6 cellular contexts compared by ENCODE assay signal in genomic region chr22:38372665-38373064, GRCh38. TPM values are rescaled to one million over a fixed set of nuclear protein-coding genes. Genes with fewer than 3 reads are reported as not detected.
DNase-seq lines count a peak whose midpoint lies in the region; ATAC-seq, FAIRE-seq and TF ChIP-seq lines count a peak whose summit lies in the region.
"Not testable (repeated sequence)": the region's sequence is repeated elsewhere in the genome, so short reads cannot be mapped to it uniquely, and the experiment has no call there.

No MANE protein-coding gene starts in this region.

- H3K4me1 Mint-ChIP-seq in activated B cell treated with CpG ODN at 0.5 μM for 24 hours (peaks cover 68% of the 10 kb centered on the region), natural killer cell (peaks cover 32 to 41% of the 10 kb centered on the region in 2 donors)
- H3K4me1 Mint-ChIP-seq in stimulated activated naive B cell treated with anti-CD40 and anti-IgM and Interleukin-4, amounts not matched to agents 10 μg/mL and 1 μg/mL and 100 μg/mL, for 72 hours: peaks cover 31 to 62% of the 10 kb centered on the region in 2 donors

- peak overlapping the region; percentile 15 for H3K4me3 Mint-ChIP-seq in activated B cell treated with CpG ODN at 0.5 μM for 24 hours
- H3K4me3 Mint-ChIP-seq in natural killer cell; stimulated activated naive B cell treated with anti-CD40 and anti-IgM and Interleukin-4, amounts not matched to agents 10 μg/mL and 1 μg/mL and 100 μg/mL, for 72 hours: not testable (repeated sequence)

- not testable (repeated sequence) for TF ChIP-seq RAD21 in K562 (CRISPR knock-in tag; conservative IDR thresholded peaks at IDR 0.05 in 1 of 2, IDR thresholded peaks at IDR 0.05 in 1 of 2); HepG2 (CRISPR knock-in tag; IDR thresholded peaks at IDR 0.05)

- H2AFZ ChIP-seq in K562 (ENCODE audit: low read depth, low read length); HepG2 (ENCODE audit: low read length): not testable (repeated sequence)

- FAIRE-seq in K562 (lab: Jason Lieb, UNC); HepG2 (lab: Jason Lieb, UNC): not testable (repeated sequence)

- not testable (repeated sequence) for H3K9me3 Mint-ChIP-seq in activated B cell treated with CpG ODN at 0.5 μM for 24 hours, natural killer cell
- peaks cover 8 to 16% of the 10 kb centered on the region in 2 donors for H3K9me3 Mint-ChIP-seq in stimulated activated naive B cell treated with anti-CD40 and anti-IgM and Interleukin-4, amounts not matched to agents 10 μg/mL and 1 μg/mL and 100 μg/mL, for 72 hours

- H3K27me3 Mint-ChIP-seq in activated B cell treated with CpG ODN at 0.5 μM for 24 hours; natural killer cell (ENCODE audit: low read depth in 2 of 2); stimulated activated naive B cell treated with anti-CD40 and anti-IgM and Interleukin-4, amounts not matched to agents 10 μg/mL and 1 μg/mL and 100 μg/mL, for 72 hours: not testable (repeated sequence)

- peaks cover 61% of the 10 kb centered on the region for H3K36me3 Mint-ChIP-seq in activated B cell treated with CpG ODN at 0.5 μM for 24 hours (ENCODE audit: low read depth)
- H3K36me3 Mint-ChIP-seq in natural killer cell: not testable (repeated sequence)
- H3K36me3 Mint-ChIP-seq in stimulated activated naive B cell treated with anti-CD40 and anti-IgM and Interleukin-4, amounts not matched to agents 10 μg/mL and 1 μg/mL and 100 μg/mL, for 72 hours: peaks cover 50 to 66% of the 10 kb centered on the region in 2 donors

- H3K4me1 ChIP-seq in HEK293 (ENCODE audit: control insufficient read depth, insufficient read depth, low read length); K562 (replicated peaks in 1 of 2; ENCODE audit: control insufficient read depth in 2 of 2, insufficient read depth in 2 of 2, low read length in 2 of 2); HepG2 (ENCODE audit: insufficient read depth, low read length): not testable (repeated sequence)

- H3K9me1 ChIP-seq in K562 (ENCODE audit: control insufficient read depth, insufficient read depth, low read length): not testable (repeated sequence)

- peak overlapping the region; percentile 94 for H3K27ac Mint-ChIP-seq in activated B cell treated with CpG ODN at 0.5 μM for 24 hours
- peak overlapping the region; percentile 94 to 98 for H3K27ac Mint-ChIP-seq in natural killer cell
- H3K27ac Mint-ChIP-seq in stimulated activated naive B cell treated with anti-CD40 and anti-IgM and Interleukin-4, amounts not matched to agents 10 μg/mL and 1 μg/mL and 100 μg/mL, for 72 hours: peak overlapping the region; percentile 93

- TF ChIP-seq EP300 in K562 (IDR thresholded peaks at IDR 0.05; ENCODE audit: low read length); HepG2 (IDR thresholded peaks at IDR 0.05; ENCODE audit: low read depth in 2 of 2, low read length in 2 of 2); HepG2 (CRISPR knock-in tag; IDR thresholded peaks at IDR 0.05; ENCODE audit: borderline replicate concordance): not testable (repeated sequence)

- CTCF ChIA-PET in HEK293 (lab: Yijun Ruan, JAX); activated B cell treated with CpG ODN at 0.5 μM for 24 hours (lab: Charles Lee); K562 (lab: Yijun Ruan, JAX; ENCODE audit: low intra/inter-chr PET ratio); HepG2 (lab: Yijun Ruan, JAX; ENCODE audit: low intra/inter-chr PET ratio, low total read pairs): not testable (repeated sequence)

- DNase-seq in activated B cell treated with CpG ODN at 0.5 μM for 24 hours; K562 (ENCODE audit: extremely low read depth in 1 of 4, low spot score in 3 of 4); HepG2 (ENCODE audit: low spot score); natural killer cell; stimulated activated naive B cell treated with anti-CD40 and anti-IgM and Interleukin-4, amounts not matched to agents 10 μg/mL and 1 μg/mL and 100 μg/mL, for 72 hours: not testable (repeated sequence)

- BruUV-seq in K562 (replicated peaks; lab: Mats Ljungman, UMichigan); HepG2 (replicated peaks; lab: Mats Ljungman, UMichigan): not testable (repeated sequence)

- H3K9me3 ChIP-seq in HEK293 (ENCODE audit: control insufficient read depth, insufficient read depth, low read depth, low read length); K562 (replicated peaks; ENCODE audit: control insufficient read depth, insufficient read depth, low read depth, low read length): not testable (repeated sequence)
- peaks cover 16% of the 10 kb centered on the region for H3K9me3 ChIP-seq in HepG2 (ENCODE audit: low read length)

- H3K4me2 ChIP-seq in K562 (ENCODE audit: insufficient read depth, low read length); HepG2 (ENCODE audit: low read depth, low read length): not testable (repeated sequence)

- peaks cover 0 to 20% of the 10 kb centered on the region in 2 experiments; a peak in 1 of 3 replicates for H3K36me3 ChIP-seq in HEK293 (ENCODE audit: control insufficient read depth in 2 of 2, insufficient read depth in 1 of 2, low read length in 2 of 2)
- not testable (repeated sequence) for H3K36me3 ChIP-seq in K562 (ENCODE audit: control insufficient read depth, insufficient read depth, low read length); HepG2 (replicated peaks in 1 of 2; ENCODE audit: control insufficient read depth in 1 of 2, insufficient read depth in 2 of 2, low read length in 2 of 2)

- H3K4me3 ChIP-seq in HEK293 (ENCODE audit: low read depth, low read length); K562; HepG2 (replicated peaks in 1 of 3; ENCODE audit: insufficient read depth in 1 of 3, low read depth in 2 of 3, low read length in 3 of 3): not testable (repeated sequence)

- H3K9ac ChIP-seq in K562 (ENCODE audit: insufficient read depth in 1 of 2, low read depth in 2 of 2, low read length in 2 of 2); HepG2 (ENCODE audit: insufficient read depth, low read depth, low read length): not testable (repeated sequence)

- not testable (repeated sequence) for H3K27ac ChIP-seq in HEK293 (ENCODE audit: extremely low read depth, low read depth, low read length); K562 (ENCODE audit: extremely low read depth, low read depth, low read length); HepG2 (ENCODE audit: extremely low read length, insufficient read depth, low read length)

- not testable (repeated sequence) for ATAC-seq in activated B cell treated with CpG ODN at 0.5 μM for 24 hours (ENCODE audit: low read depth); K562; HepG2; natural killer cell; stimulated activated naive B cell treated with anti-CD40 and anti-IgM and Interleukin-4, amounts not matched to agents 10 μg/mL and 1 μg/mL and 100 μg/mL, for 72 hours (replicated peaks)

- not testable (repeated sequence) for H4K20me1 ChIP-seq in K562 (replicated peaks; ENCODE audit: control insufficient read depth, insufficient read depth, low read length); HepG2 (ENCODE audit: insufficient read depth, low read length)

- not testable (repeated sequence) for TF ChIP-seq CTCF in HEK293 (tag by site-specific recombination; IDR thresholded peaks at IDR 0.05); activated B cell treated with CpG ODN at 0.5 μM for 24 hours (IDR thresholded peaks at IDR 0.05); K562 (IDR thresholded peaks at IDR 0.05 in 2 of 3, conservative IDR thresholded peaks at IDR 0.05 in 1 of 3; ENCODE audit: insufficient read depth in 2 of 3, low read depth in 1 of 3, low read length in 3 of 3); HepG2 (CRISPR knock-in tag; IDR thresholded peaks at IDR 0.05); natural killer cell (IDR thresholded peaks at IDR 0.05)

- intact Hi-C loops in activated B cell treated with CpG ODN at 0.5 μM for 24 hours (cut with micrococcal nuclease); K562 (cut with micrococcal nuclease); HepG2 (cut with micrococcal nuclease; ENCODE audit: unreplicated experiment); natural killer cell (cut with micrococcal nuclease): not testable (repeated sequence)

- H3K79me2 ChIP-seq in K562 (ENCODE audit: control insufficient read depth, insufficient read depth, low read length); HepG2 (ENCODE audit: insufficient read depth, low read length): not testable (repeated sequence)

- POLR2A ChIA-PET in HEK293 (lab: Yijun Ruan, JAX); activated B cell treated with CpG ODN at 0.5 μM for 24 hours (lab: Charles Lee); K562 (lab: Yijun Ruan, JAX); HepG2 (lab: Yijun Ruan, JAX): not testable (repeated sequence)

- H3K27me3 ChIP-seq in K562 (ENCODE audit: control insufficient read depth in 2 of 2, insufficient read depth in 2 of 2, low read length in 2 of 2); HepG2 (ENCODE audit: control insufficient read depth in 1 of 2, insufficient read depth in 2 of 2, low read length in 2 of 2): not testable (repeated sequence)

- in situ Hi-C loops in K562 (cut with MboI); HepG2 (cut with HindIII; ENCODE audit: extremely low pct_ligation_motif_present, low pct_unique_long_range_greater_than_20kb): not testable (repeated sequence)

- TF ChIP-seq POLR2A in K562 (conservative IDR thresholded peaks at IDR 0.05); HepG2 (IDR thresholded peaks at IDR 0.05; ENCODE audit: insufficient read depth in 1 of 2, low read depth in 2 of 2, low read length in 2 of 2): not testable (repeated sequence)

- 66% methylated on average over 4 of the region's 4 CpGs for WGBS in K562 (ENCODE audit: insufficient coverage, low coverage, missing lambda C conversion rate)
- 96% methylated on average over 4 of the region's 4 CpGs for WGBS in HepG2 (ENCODE audit: low lambda C conversion rate)

RNA-seq across cellular contexts. Expression of gene CSNK1E, which starts 55.4 kb away (rescaled TPM):
- total RNA-seq in activated B cell treated with CpG ODN at 0.5 μM for 24 hours (80.6 and 85.2 TPM in 2 replicates), K562 (2014; rRNA removed) (41.3 and 55.7 TPM in 2 replicates), K562 (2014; rRNA removed; fragmentation: Illumina TruSeq; extraction: Trizol) (18.0 and 22.5 TPM in 2 replicates), K562 (2015; rRNA removed; fragmentation: Illumina TruSeq; extraction: Trizol) (33.1 and 34.4 TPM in 2 replicates), K562 (2021) (61.0 and 62.8 TPM in 2 replicates), HepG2 (2016; rRNA removed; fragmentation: Illumina TruSeq; extraction: Trizol) (19.8 and 34.7 TPM in 2 replicates), natural killer cell (100 to 1,000 TPM; 126 to 178 (median 149) TPM)
- 112 and 292 TPM in 2 replicates for total RNA-seq in K562 (2011; cell fraction: chromatin; rRNA removed; ENCODE audit: low replicate concordance)
- 149 and 193 TPM in 2 replicates for total RNA-seq in K562 (2011; cell fraction: nucleolus; rRNA removed)
- 126 and 139 TPM in 2 replicates for total RNA-seq in K562 (2011; cell fraction: nucleoplasm; rRNA removed)
- polyA plus RNA-seq in K562 (2011; rRNA removed) (64.0 and 77.0 TPM in 2 replicates), K562 (2014; fragmentation: Illumina TruSeq; extraction: Trizol) (64.0 and 73.3 TPM in 2 replicates), K562 (2014; fragmentation: Nextera tagmentation; extraction: Ambion mirVana) (1 to 10 TPM; 2.7 to 3.8 TPM), K562 (2014; rRNA removed) (65.6 and 70.0 TPM in 2 replicates), HepG2 (2011; rRNA removed) (129 and 152 TPM in 2 replicates)
- polyA plus RNA-seq in K562 (2011; cell fraction: cytosol; rRNA removed): 83.0 and 121 TPM in 2 replicates
- 148 and 215 TPM in 2 replicates for polyA plus RNA-seq in K562 (2011; cell fraction: nucleus; rRNA removed)
- polyA plus RNA-seq in K562 (2012): 34.2 and 69.8 TPM in 2 replicates
- 36.0 and 61.3 TPM in 2 replicates for polyA minus RNA-seq in K562 (2011; rRNA and poly(A)+ RNA removed)
- polyA minus RNA-seq in K562 (2011; cell fraction: cytosol; rRNA and poly(A)+ RNA removed): 48.1 and 53.3 TPM in 2 replicates
- 48.2 and 49.9 TPM in 2 replicates for polyA minus RNA-seq in K562 (2011; cell fraction: nucleus; rRNA and poly(A)+ RNA removed)
- 34.0 and 36.2 TPM in 2 replicates for total RNA-seq in HepG2 (2016; cell fraction: cytosol; rRNA removed; fragmentation: Illumina TruSeq; extraction: Trizol; ENCODE audit: low read depth)
- total RNA-seq in HepG2 (2016; cell fraction: insoluble cytoplasmic fraction; rRNA removed; fragmentation: Illumina TruSeq; extraction: Trizol): 18.0 and 33.5 TPM in 2 replicates
- 53.9 and 59.1 TPM in 2 replicates for total RNA-seq in HepG2 (2016; cell fraction: membrane; rRNA removed; fragmentation: Illumina TruSeq; extraction: Trizol)
- 30.6 and 34.3 TPM in 2 replicates for total RNA-seq in HepG2 (2016; cell fraction: nucleus; rRNA removed; fragmentation: Illumina TruSeq; extraction: Trizol)
- polyA plus RNA-seq in HepG2 (2011; cell fraction: cytosol; rRNA removed): 93.4 and 108 TPM in 2 replicates
- polyA plus RNA-seq in HepG2 (2011; cell fraction: nucleus; rRNA removed): 285 and 291 TPM in 2 replicates
- 60.9 and 83.8 TPM in 2 replicates for polyA plus RNA-seq in HepG2 (2012)
- 40.2 and 42.9 TPM in 2 replicates for polyA plus RNA-seq in HepG2 (2016; cell fraction: cytosol; fragmentation: Illumina TruSeq; extraction: Trizol; ENCODE audit: low read depth)
- polyA plus RNA-seq in HepG2 (2016; cell fraction: insoluble cytoplasmic fraction; fragmentation: Illumina TruSeq; extraction: Trizol; ENCODE audit: low read depth): 27.5 and 37.1 TPM in 2 replicates
- 58.9 and 59.0 TPM in 2 replicates for polyA plus RNA-seq in HepG2 (2016; cell fraction: membrane; fragmentation: Illumina TruSeq; extraction: Trizol; ENCODE audit: low read depth)
- 67.4 and 77.3 TPM in 2 replicates for polyA plus RNA-seq in HepG2 (2016; cell fraction: nucleus; fragmentation: Illumina TruSeq; extraction: Trizol; ENCODE audit: insufficient read depth, low read depth)
- polyA minus RNA-seq in HepG2 (2011; rRNA and poly(A)+ RNA removed; ENCODE audit: low replicate concordance): 116 and 242 TPM in 2 replicates
- polyA minus RNA-seq in HepG2 (2011; cell fraction: cytosol; rRNA and poly(A)+ RNA removed): 54.0 and 54.3 TPM in 2 replicates
- polyA minus RNA-seq in HepG2 (2011; cell fraction: nucleus; rRNA and poly(A)+ RNA removed): 69.5 and 90.5 TPM in 2 replicates
